20 cellular contexts compared by ENCODE assay signal in genomic region chr5:118314936-118315335, GRCh38.
"Had no signal": no experiment of that assay in that cellular context is flagged by ENCODE, and none has a peak within 500 bp of the region (broad histone marks: within the 10 kb centered on the region; RNA-seq: fewer than 3 reads in every experiment).

No MANE protein-coding gene starts in this region.

- H3K27me3 ChIP-seq: neutrophil, pancreas, right lobe of liver, suprapubic skin, transverse colon, upper lobe of right lung, uterus had no signal

- H3K9me3 ChIP-seq: lower lobe of right lung, neutrophil, pancreas, right lobe of liver, suprapubic skin, transverse colon, upper lobe of right lung, uterus had no signal

- H3K36me3 Mint-ChIP-seq: natural killer cell had no signal

- H3K4me3 ChIP-seq: lower lobe of right lung, pancreas, right lobe of liver, suprapubic skin, transverse colon, upper lobe of right lung, uterus had no signal

- H3K27ac Mint-ChIP-seq: effector memory CD8-positive, alpha-beta T cell; natural killer cell; stimulated activated naive CD8-positive, alpha-beta T cell treated with anti-CD3 and anti-CD28 coated beads, Interleukin-15, amount 100 ng/mL, for 72 hours had no signal

- H3K4me1 ChIP-seq: lower lobe of right lung, pancreas, right lobe of liver, suprapubic skin, transverse colon, upper lobe of right lung, uterus had no signal

- ATAC-seq: effector memory CD8-positive, alpha-beta T cell; left ventricle myocardium superior; lower lobe of right lung; natural killer cell; pancreas; right lobe of liver; stimulated activated naive CD8-positive, alpha-beta T cell treated with anti-CD3 and anti-CD28 coated beads, Interleukin-15, amount 100 ng/mL, for 72 hours; upper lobe of right lung had no signal

- H3K4me1 Mint-ChIP-seq: natural killer cell; stimulated activated naive CD8-positive, alpha-beta T cell treated with anti-CD3 and anti-CD28 coated beads, Interleukin-15, amount 100 ng/mL, for 72 hours had no signal

- DNase-seq: cortex of kidney; effector memory CD8-positive, alpha-beta T cell; left ventricle myocardium superior; lower lobe of right lung; natural killer cell; pancreas; right lobe of liver; small intestine; stimulated activated CD4-positive, alpha-beta T cell treated with anti-CD3 and anti-CD28 coated beads, Interleukin-12 subunit alpha, Interleukin-12 subunit beta, amount 100 ng/mL, for 4 hours; stimulated activated CD4-positive, alpha-beta T cell treated with anti-CD3 and anti-CD28 coated beads, Interleukin-1b, Interleukin-23, amount 100 ng/mL, for 48 hours; stimulated activated CD4-positive, alpha-beta T cell treated with anti-CD3 and anti-CD28 coated beads, Interleukin-4, amount 100 ng/mL, for 1 hour; stimulated activated CD8-positive, alpha-beta memory T cell treated with anti-CD3 and anti-CD28 coated beads, Interleukin-4, amount 100 ng/mL, for 48 hours; stimulated activated naive CD4-positive, alpha-beta T cell; stimulated activated naive CD8-positive, alpha-beta T cell treated with anti-CD3 and anti-CD28 coated beads, Interleukin-15, amount 100 ng/mL, for 72 hours; transverse colon; upper lobe of right lung; uterus had no signal

- H3K36me3 ChIP-seq: lower lobe of right lung, neutrophil, pancreas, right lobe of liver, suprapubic skin, transverse colon, upper lobe of right lung, uterus had no signal

- H3K4me3 Mint-ChIP-seq: effector memory CD8-positive, alpha-beta T cell; natural killer cell; neural crest cell; stimulated activated naive CD8-positive, alpha-beta T cell treated with anti-CD3 and anti-CD28 coated beads, Interleukin-15, amount 100 ng/mL, for 72 hours had no signal

- H3K27me3 Mint-ChIP-seq: effector memory CD8-positive, alpha-beta T cell; stimulated activated naive CD8-positive, alpha-beta T cell treated with anti-CD3 and anti-CD28 coated beads, Interleukin-15, amount 100 ng/mL, for 72 hours had no signal

- H3K9me3 Mint-ChIP-seq: stimulated activated naive CD8-positive, alpha-beta T cell treated with anti-CD3 and anti-CD28 coated beads, Interleukin-15, amount 100 ng/mL, for 72 hours had no signal
